9 cellular contexts compared by ENCODE assay signal in genomic region chr12:48978291-48978740, GRCh38. TPM values are rescaled to one million over a fixed set of nuclear protein-coding genes. Genes with fewer than 3 reads are reported as not detected.
DNase-seq lines count a peak whose midpoint lies in the region; ATAC-seq and TF ChIP-seq lines count a peak whose summit lies in the region.
"Had no signal": no experiment of that assay in that cellular context is flagged by ENCODE, and none has a peak within 500 bp of the region (broad histone marks: within the 10 kb centered on the region; RNA-seq: fewer than 3 reads in every experiment).

WNT1 (plus strand) TSS chr12:48978322; CDS start chr12:48978651, 329 bp downstream.

- H3K4me1 Mint-ChIP-seq in activated CD8-positive, alpha-beta memory T cell treated with anti-CD3 and anti-CD28 coated beads, Interleukin-2, amount 10 ng/mL, durations not matched to agents 7 days and 5 days = peaks cover 50% of the 10 kb centered on the region
- peaks cover 42 to 55% (median 52%) of the 10 kb centered on the region in 3 donors for H3K4me1 Mint-ChIP-seq in T-cell

- no peak within 1 kb of the TSS for H3K9ac ChIP-seq in iPS-20b (ENCODE audit: low read depth, low read length)

- H3K27ac ChIP-seq in iPS-20b (ENCODE audit: low read length) (no peak within 1 kb of the TSS), thoracic aorta (no peak within 1 kb of the TSS)

- H3K27ac Mint-ChIP-seq in activated CD8-positive, alpha-beta memory T cell treated with anti-CD3 and anti-CD28 coated beads, Interleukin-2, amount 10 ng/mL, durations not matched to agents 7 days and 5 days = no peak within 1 kb of the TSS
- H3K27ac Mint-ChIP-seq in T-cell = peak within 1 kb of the TSS; percentile 39 to 62

- H3K36me3 ChIP-seq in iPS-20b (ENCODE audit: insufficient read depth, low read depth, low read length) = no peaks in the 10 kb centered on the region
- no peaks in the 10 kb centered on the region for H3K36me3 ChIP-seq in thoracic aorta

- CTCF ChIA-PET in activated CD8-positive, alpha-beta memory T cell treated with anti-CD3 and anti-CD28 coated beads, Interleukin-2, amount 10 ng/mL, durations not matched to agents 7 days and 5 days (lab: Charles Lee) = interaction anchor here (0.7 to 39.1 kb wide), 26 partner anchors 8 to 188 kb away, joined by 3 to 921 read pairs (median 4); partner anchors contain the start of genes ARF3, DDN, DDX23 and DHH
- CTCF ChIA-PET in T-cell (lab: Charles Lee) = interaction anchor here (0.6 to 4.9 kb wide), 18 partner anchors 10 to 126 kb away, joined by 3 to 55 read pairs (median 4); partner anchors contain the start of genes ARF3 (in 2 of the 2), DDX23 (in 1 of the 2) and FKBP11 (in 1 of the 2)

- ATAC-seq in activated CD8-positive, alpha-beta memory T cell treated with anti-CD3 and anti-CD28 coated beads, Interleukin-2, amount 10 ng/mL, durations not matched to agents 7 days and 5 days = peak; percentile 1
- ATAC-seq in T-cell (replicated peaks in 1 of 4) (peak in 3 of 4 experiments; percentile 2 to 8 (median 3)), thoracic aorta (ENCODE audit: insufficient number of reproducible peaks, low FRiP score, low read depth) (no peak)

- H3K36me3 Mint-ChIP-seq in activated CD8-positive, alpha-beta memory T cell treated with anti-CD3 and anti-CD28 coated beads, Interleukin-2, amount 10 ng/mL, durations not matched to agents 7 days and 5 days = no peaks in the 10 kb centered on the region
- H3K36me3 Mint-ChIP-seq in T-cell = no peaks in the 10 kb centered on the region

- peak within 1 kb of the TSS; percentile 75 for H3K4me3 Mint-ChIP-seq in activated CD8-positive, alpha-beta memory T cell treated with anti-CD3 and anti-CD28 coated beads, Interleukin-2, amount 10 ng/mL, durations not matched to agents 7 days and 5 days
- H3K4me3 Mint-ChIP-seq in T-cell = peak within 1 kb of the TSS; percentile 82 to 86 (median 85)

- DNase-seq in activated CD8-positive, alpha-beta memory T cell treated with anti-CD3 and anti-CD28 coated beads, Interleukin-2, amount 10 ng/mL, durations not matched to agents 7 days and 5 days = no peak
- DNase-seq in activated CD8-positive, alpha-beta memory T cell treated with anti-CD3 and anti-CD28 coated beads, Interleukin-2, amount 50 U/mL, for 48 hours = no peak
- DNase-seq in T-cell (peak in 4 of 34 experiments; percentile 8 to 29 (median 24)), thoracic aorta (ENCODE audit: low spot score) (no peak), RPMI8226 (no peak), NCI-H2081 treated with DMSO at 0.1 percent for 48 hours (lab: John Stamatoyannopoulos, UW) (no peak), midbrain (lab: John Stamatoyannopoulos, UW) (no peak)

- peak; percentile 36 for TF ChIP-seq CTCF in thoracic aorta (IDR thresholded peaks at IDR 0.05)

- H3K9me3 Mint-ChIP-seq in activated CD8-positive, alpha-beta memory T cell treated with anti-CD3 and anti-CD28 coated beads, Interleukin-2, amount 10 ng/mL, durations not matched to agents 7 days and 5 days (ENCODE audit: low read depth) = no peaks in the 10 kb centered on the region
- no peaks in the 10 kb centered on the region for H3K9me3 Mint-ChIP-seq in T-cell

- H3K27me3 ChIP-seq in iPS-20b (ENCODE audit: insufficient read depth, low read length) (peaks cover 99% of the 10 kb centered on the region), thoracic aorta (replicated peaks; ENCODE audit: insufficient read depth) (peaks cover 19% of the 10 kb centered on the region)

- H3K4me3 ChIP-seq in iPS-20b (ENCODE audit: low read length) (peak within 1 kb of the TSS; percentile 38), thoracic aorta (peak within 1 kb of the TSS; percentile 63)

- POLR2A ChIA-PET in T-cell (lab: Charles Lee) = interaction anchor here in 1 of 2 donors (0.6 kb wide), 2 partner anchors 87 to 438 kb away, joined by 3 read pairs; no protein-coding TSS in a partner anchor

- peaks cover 11% of the 10 kb centered on the region; the same call in 1 of the 2 replicates for H3K9me3 ChIP-seq in iPS-20b (ENCODE audit: insufficient read depth, low read depth, low read length)
- H3K9me3 ChIP-seq in thoracic aorta = no peaks in the 10 kb centered on the region

- H3K4me1 ChIP-seq in iPS-20b (ENCODE audit: insufficient read depth, low read length) (peaks cover 5% of the 10 kb centered on the region; the same call in 1 of the 2 replicates), thoracic aorta (ENCODE audit: control insufficient read depth in 1 of 2, low read depth in 2 of 2) (peaks cover 32 to 39% of the 10 kb centered on the region in 2 donors)

- H3K27me3 Mint-ChIP-seq in activated CD8-positive, alpha-beta memory T cell treated with anti-CD3 and anti-CD28 coated beads, Interleukin-2, amount 10 ng/mL, durations not matched to agents 7 days and 5 days = peaks cover 81% of the 10 kb centered on the region
- H3K27me3 Mint-ChIP-seq in T-cell = peaks cover 18 to 26% of the 10 kb centered on the region in 2 donors

RNA-seq across cellular contexts. Expression of gene WNT1, which starts in this region (rescaled TPM):
- 1 to 10 TPM in 1 of 2 experiments, under 1 TPM in 1; 0.87 to 1.2 TPM for total RNA-seq in activated CD8-positive, alpha-beta memory T cell treated with anti-CD3 and anti-CD28 coated beads, Interleukin-2, amount 10 ng/mL, durations not matched to agents 7 days and 5 days
- total RNA-seq in T-cell = 1 to 10 TPM in 2 of 5 donors, under 1 TPM in 3; 0.47 to 2.6 (median 0.85) TPM
- total RNA-seq in thoracic aorta = 1 to 10 TPM in 1 of 2 donors, not detected in 1; 1.2 TPM
- total RNA-seq: fibroblast of lung had no signal
